11 cellular contexts compared by ENCODE assay signal in genomic region chr22:39220897-39221850, GRCh38. TPM values are rescaled to one million over a fixed set of nuclear protein-coding genes. Genes with fewer than 3 reads are reported as not detected.
DNase-seq lines count a peak whose midpoint lies in the region; ATAC-seq lines count a peak whose summit lies in the region.
"Had no signal": no experiment of that assay in that cellular context is flagged by ENCODE, and none has a peak within 500 bp of the region (broad histone marks: within the 10 kb centered on the region; RNA-seq: fewer than 3 reads in every experiment).

No MANE protein-coding gene starts in this region.

- ATAC-seq in activated CD8-positive, alpha-beta memory T cell treated with anti-CD3 and anti-CD28 coated beads, Interleukin-2, amount 10 ng/mL, durations not matched to agents 7 days and 5 days: no peak
- peak; percentile 84 for ATAC-seq in left ventricle myocardium superior
- ATAC-seq in stimulated activated naive B cell treated with anti-CD40 and anti-IgM and Interleukin-4, amounts not matched to agents 10 μg/mL and 1 μg/mL and 100 μg/mL, for 72 hours (replicated peaks): peak; percentile 44 to 50
- no peak for ATAC-seq in HG02763 (IDR thresholded peaks at IDR 0.05; ENCODE audit: unreplicated experiment)
- no peak for ATAC-seq in GM18907 (IDR thresholded peaks at IDR 0.05; ENCODE audit: unreplicated experiment)

- CTCF ChIA-PET in activated CD8-positive, alpha-beta memory T cell treated with anti-CD3 and anti-CD28 coated beads, Interleukin-2, amount 10 ng/mL, durations not matched to agents 7 days and 5 days (lab: Charles Lee): interaction anchor here (0.7 to 1.2 kb wide), 2 partner anchors 86 to 95 kb away, joined by 3 to 4 read pairs; no protein-coding TSS in a partner anchor

- no peak overlapping the region for H3K27ac Mint-ChIP-seq in activated CD8-positive, alpha-beta memory T cell treated with anti-CD3 and anti-CD28 coated beads, Interleukin-2, amount 10 ng/mL, durations not matched to agents 7 days and 5 days
- H3K27ac Mint-ChIP-seq in stimulated activated naive B cell treated with anti-CD40 and anti-IgM and Interleukin-4, amounts not matched to agents 10 μg/mL and 1 μg/mL and 100 μg/mL, for 72 hours: no peak overlapping the region

- no peak overlapping the region for H3K4me3 Mint-ChIP-seq in activated CD8-positive, alpha-beta memory T cell treated with anti-CD3 and anti-CD28 coated beads, Interleukin-2, amount 10 ng/mL, durations not matched to agents 7 days and 5 days
- no peak overlapping the region for H3K4me3 Mint-ChIP-seq in stimulated activated naive B cell treated with anti-CD40 and anti-IgM and Interleukin-4, amounts not matched to agents 10 μg/mL and 1 μg/mL and 100 μg/mL, for 72 hours

- peaks cover 23% of the 10 kb centered on the region for H3K27me3 Mint-ChIP-seq in activated CD8-positive, alpha-beta memory T cell treated with anti-CD3 and anti-CD28 coated beads, Interleukin-2, amount 10 ng/mL, durations not matched to agents 7 days and 5 days
- H3K27me3 Mint-ChIP-seq in stimulated activated naive B cell treated with anti-CD40 and anti-IgM and Interleukin-4, amounts not matched to agents 10 μg/mL and 1 μg/mL and 100 μg/mL, for 72 hours: peaks cover 70 to 85% of the 10 kb centered on the region in 2 donors

- intact Hi-C loops in left ventricle myocardium superior (cut with micrococcal nuclease): no loop called here

- H3K4me1 Mint-ChIP-seq in activated CD8-positive, alpha-beta memory T cell treated with anti-CD3 and anti-CD28 coated beads, Interleukin-2, amount 10 ng/mL, durations not matched to agents 7 days and 5 days: no peaks in the 10 kb centered on the region
- H3K4me1 Mint-ChIP-seq in stimulated activated naive B cell treated with anti-CD40 and anti-IgM and Interleukin-4, amounts not matched to agents 10 μg/mL and 1 μg/mL and 100 μg/mL, for 72 hours: peaks cover 11 to 13% of the 10 kb centered on the region in 2 donors

- H3K9me3 Mint-ChIP-seq in activated CD8-positive, alpha-beta memory T cell treated with anti-CD3 and anti-CD28 coated beads, Interleukin-2, amount 10 ng/mL, durations not matched to agents 7 days and 5 days (ENCODE audit: low read depth): peaks cover 2% of the 10 kb centered on the region
- peaks cover 7 to 9% of the 10 kb centered on the region in 2 donors for H3K9me3 Mint-ChIP-seq in stimulated activated naive B cell treated with anti-CD40 and anti-IgM and Interleukin-4, amounts not matched to agents 10 μg/mL and 1 μg/mL and 100 μg/mL, for 72 hours

- peak; percentile 53 for DNase-seq in activated CD8-positive, alpha-beta memory T cell treated with anti-CD3 and anti-CD28 coated beads for 24 hours
- DNase-seq in activated CD8-positive, alpha-beta memory T cell treated with anti-CD3 and anti-CD28 coated beads, Interleukin-2, amount 10 ng/mL, durations not matched to agents 7 days and 5 days: no peak
- peak; percentile 81 for DNase-seq in amniotic epithelial cell (ENCODE audit: low read depth)
- peak; percentile 38 for DNase-seq in left ventricle myocardium superior
- no peak for DNase-seq in stimulated activated naive B cell treated with anti-CD40 and anti-IgM and Interleukin-4, amounts not matched to agents 10 μg/mL and 1 μg/mL and 100 μg/mL, for 72 hours
- DNase-seq in midbrain (lab: John Stamatoyannopoulos, UW): no peak
- DNase-seq: activated gamma-delta T cell treated with Interleukin-2 at 50 U/mL for 16 hours, DND-41, WERI-Rb-1 had no signal

- H3K36me3 Mint-ChIP-seq in activated CD8-positive, alpha-beta memory T cell treated with anti-CD3 and anti-CD28 coated beads, Interleukin-2, amount 10 ng/mL, durations not matched to agents 7 days and 5 days: peaks cover 1% of the 10 kb centered on the region
- H3K36me3 Mint-ChIP-seq in stimulated activated naive B cell treated with anti-CD40 and anti-IgM and Interleukin-4, amounts not matched to agents 10 μg/mL and 1 μg/mL and 100 μg/mL, for 72 hours: peaks cover 0 to 7% of the 10 kb centered on the region in 2 donors

RNA-seq across cellular contexts. Expression of gene PDGFB, which starts 23.6 kb away (rescaled TPM):
- total RNA-seq in activated CD8-positive, alpha-beta memory T cell treated with anti-CD3 and anti-CD28 coated beads, Interleukin-2, amount 10 ng/mL, durations not matched to agents 7 days and 5 days: under 1 TPM in 1 of 2 experiments, not detected in 1; 0.35 TPM
- total RNA-seq in left ventricle myocardium superior: 19.9 TPM

Comparison
In these comparisons a context has a peak if more than half of its experiments do, and no peak if none do; other contexts are left out.
1. DNase-seq: peak in activated CD8-positive, alpha-beta memory T cell treated with anti-CD3 and anti-CD28 coated beads for 24 hours (single experiment), amniotic epithelial cell (single experiment) and left ventricle myocardium superior (single experiment); none in activated CD8-positive, alpha-beta memory T cell treated with anti-CD3 and anti-CD28 coated beads, Interleukin-2, amount 10 ng/mL, durations not matched to agents 7 days and 5 days (single experiment), stimulated activated naive B cell treated with anti-CD40 and anti-IgM and Interleukin-4, amounts not matched to agents 10 μg/mL and 1 μg/mL and 100 μg/mL, for 72 hours (single experiment) and midbrain (single experiment).
2. ATAC-seq: peak in left ventricle myocardium superior (single experiment) and stimulated activated naive B cell treated with anti-CD40 and anti-IgM and Interleukin-4, amounts not matched to agents 10 μg/mL and 1 μg/mL and 100 μg/mL, for 72 hours (2 of 2); none in activated CD8-positive, alpha-beta memory T cell treated with anti-CD3 and anti-CD28 coated beads, Interleukin-2, amount 10 ng/mL, durations not matched to agents 7 days and 5 days (single experiment), HG02763 (single experiment) and GM18907 (single experiment).
3. RNA of gene PDGFB, which starts 23.6 kb away (total RNA-seq): 19.9 TPM in left ventricle myocardium superior (single experiment); 0.35 TPM in activated CD8-positive, alpha-beta memory T cell treated with anti-CD3 and anti-CD28 coated beads, Interleukin-2, amount 10 ng/mL, durations not matched to agents 7 days and 5 days; every median in the first group is over 10 times any median in the second.